23 cellular contexts compared by ENCODE assay signal in the genomic region with DNA sequence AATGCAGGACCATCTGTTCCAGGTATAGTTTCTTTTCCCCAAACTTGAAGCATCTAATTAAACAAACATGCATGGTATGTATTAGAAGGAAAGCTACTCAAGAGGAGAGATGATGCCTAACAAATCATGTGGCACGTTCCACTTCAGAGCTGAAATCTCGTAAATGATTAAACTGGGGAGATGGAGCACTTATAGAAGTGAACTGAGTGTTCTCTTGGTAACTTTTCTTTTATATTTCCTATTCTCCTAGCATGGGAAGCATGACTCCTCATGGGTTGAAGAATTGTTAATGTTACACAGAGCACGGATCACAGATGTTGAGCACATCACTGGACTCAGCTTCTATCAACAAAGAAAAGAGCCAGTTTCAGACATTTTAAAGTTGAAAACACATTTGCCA.
"Had no signal": no experiment of that assay in that cellular context is flagged by ENCODE, and none has a peak within 500 bp of the region (broad histone marks: within the 10 kb centered on the region; RNA-seq: fewer than 3 reads in every experiment).

No MANE protein-coding gene starts in this region.

- H3K4me1 ChIP-seq: parathyroid adenoma, right atrium auricular region, sigmoid colon had no signal

- ATAC-seq: effector memory CD8-positive, alpha-beta T cell; left lobe of liver; naive thymus-derived CD4-positive, alpha-beta T cell; stimulated activated effector memory CD8-positive, alpha-beta T cell treated with anti-CD3 and anti-CD28 coated beads, Interleukin-12 subunit alpha, Interleukin-12 subunit beta, amount 100 ng/mL, for 72 hours had no signal

- H3K79me2 ChIP-seq: parathyroid adenoma had no signal

- H3K36me3 Mint-ChIP-seq: naive thymus-derived CD4-positive, alpha-beta T cell; stimulated activated effector memory CD8-positive, alpha-beta T cell treated with anti-CD3 and anti-CD28 coated beads, Interleukin-12 subunit alpha, Interleukin-12 subunit beta, amount 100 ng/mL, for 72 hours had no signal

- H3K27ac ChIP-seq: parathyroid adenoma, right atrium auricular region, sigmoid colon, stomach, thyroid gland had no signal

- H2AFZ ChIP-seq: parathyroid adenoma had no signal

- H3K27me3 ChIP-seq: right atrium auricular region, sigmoid colon, stomach, thyroid gland had no signal

- H3K4me3 Mint-ChIP-seq: effector memory CD8-positive, alpha-beta T cell; naive thymus-derived CD4-positive, alpha-beta T cell; nephron progenitor cell; stimulated activated effector memory CD8-positive, alpha-beta T cell treated with anti-CD3 and anti-CD28 coated beads, Interleukin-12 subunit alpha, Interleukin-12 subunit beta, amount 100 ng/mL, for 72 hours had no signal

- H3K27me3 Mint-ChIP-seq: progenitor cell of endocrine pancreas had no signal

- H3K36me3 ChIP-seq: right atrium auricular region, sigmoid colon had no signal

- H3K9me3 ChIP-seq: right atrium auricular region, sigmoid colon, stomach, thyroid gland had no signal

- H3K4me3 ChIP-seq: right atrium auricular region, sigmoid colon, stomach, thyroid gland had no signal

- H3K4me1 Mint-ChIP-seq: nephron progenitor cell had no signal

- H3K9me3 Mint-ChIP-seq: effector memory CD8-positive, alpha-beta T cell; stimulated activated effector memory CD8-positive, alpha-beta T cell treated with anti-CD3 and anti-CD28 coated beads, Interleukin-12 subunit alpha, Interleukin-12 subunit beta, amount 100 ng/mL, for 72 hours had no signal

- H3K27ac Mint-ChIP-seq: effector memory CD8-positive, alpha-beta T cell; naive thymus-derived CD4-positive, alpha-beta T cell; nephron progenitor cell; progenitor cell of endocrine pancreas; stimulated activated effector memory CD8-positive, alpha-beta T cell treated with anti-CD3 and anti-CD28 coated beads, Interleukin-12 subunit alpha, Interleukin-12 subunit beta, amount 100 ng/mL, for 72 hours had no signal

- DNase-seq: caudate nucleus; cerebellar nuclear complex; cortex of kidney; effector memory CD8-positive, alpha-beta T cell; head of caudate nucleus; kidney; mesendoderm; midbrain; naive thymus-derived CD4-positive, alpha-beta T cell; nephron progenitor cell; occipital lobe; sigmoid colon; stimulated activated CD4-positive, alpha-beta T cell treated with anti-CD3 and anti-CD28 coated beads, Interleukin-2, amount 100 ng/mL, for 24 hours; stimulated activated CD4-positive, alpha-beta T cell treated with anti-CD3 and anti-CD28 coated beads, Interleukin-4, amount 100 ng/mL, for 24 hours; stimulated activated naive CD4-positive, alpha-beta T cell treated with Interleukin-2 at 50 U/mL for 16 hours; stomach; thyroid gland; trophoblast cell had no signal
